8 cellular contexts compared by ENCODE assay signal in the genomic region with DNA sequence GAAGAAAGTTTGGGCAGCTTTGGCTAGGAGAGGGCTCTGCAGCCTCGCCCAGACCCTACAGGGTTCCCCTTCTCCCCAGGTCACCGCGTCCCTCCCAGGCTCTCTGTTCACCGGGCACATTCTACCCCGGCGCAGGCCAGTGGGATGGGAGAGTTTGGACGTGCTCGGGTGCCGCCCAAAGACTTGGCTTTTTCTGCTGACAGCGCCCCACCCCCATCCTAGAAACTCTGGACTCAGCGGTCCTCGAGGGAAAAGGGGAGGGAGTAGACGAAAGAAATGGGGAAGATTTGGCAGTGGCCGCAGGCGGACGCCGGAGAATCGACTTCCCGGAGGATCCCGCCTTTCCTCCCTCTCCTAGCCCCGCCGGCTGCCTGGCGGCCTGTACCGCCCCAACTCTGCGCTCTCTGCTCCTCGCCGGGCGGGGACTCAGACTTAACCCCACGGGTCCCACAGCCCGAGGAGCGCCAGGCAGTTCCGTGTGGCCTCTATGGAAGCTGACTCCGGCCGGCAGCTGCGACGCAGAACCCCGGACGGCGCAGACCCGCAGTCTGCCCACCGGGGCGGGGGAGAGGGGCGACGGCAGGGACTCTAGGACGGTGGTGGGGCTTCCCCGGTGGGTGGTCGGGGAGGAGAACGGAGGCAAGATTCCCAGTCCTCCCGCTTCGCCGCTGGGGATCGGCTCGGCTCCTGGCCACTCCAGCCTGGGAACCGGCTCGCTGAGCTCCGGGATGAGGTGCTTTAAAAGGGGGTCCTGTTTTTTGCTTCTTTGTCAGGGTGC. TPM values are rescaled to one million over a fixed set of nuclear protein-coding genes. Genes with fewer than 3 reads are reported as not detected.
DNase-seq lines count a peak whose midpoint lies in the region; ATAC-seq and TF ChIP-seq lines count a peak whose summit lies in the region.

No MANE protein-coding gene starts in this region.

- H3K4me3 Mint-ChIP-seq in chondrocyte (ENCODE audit: unreplicated experiment) = peak overlapping the region; percentile 83

- peaks cover 64% of the 10 kb centered on the region for H3K4me1 Mint-ChIP-seq in chondrocyte (ENCODE audit: low read depth)

- no peaks in the 10 kb centered on the region for H3K27me3 ChIP-seq in tibial artery

- peak overlapping the region; percentile 59 to 75 for H3K4me3 ChIP-seq in tibial artery

- H3K36me3 Mint-ChIP-seq in chondrocyte (ENCODE audit: low read depth) = peaks cover 10% of the 10 kb centered on the region

- peak overlapping the region; percentile 87 to 89 for H3K27ac ChIP-seq in tibial artery

- no peak for ATAC-seq in HG03159 (IDR thresholded peaks at IDR 0.05; ENCODE audit: unreplicated experiment)

- H3K27ac Mint-ChIP-seq in chondrocyte (ENCODE audit: unreplicated experiment) = peak overlapping the region; percentile 93

- H3K4me1 ChIP-seq in tibial artery = peaks cover 0 to 46% (median 38%) of the 10 kb centered on the region in 4 donors

- no peaks in the 10 kb centered on the region for H3K36me3 ChIP-seq in tibial artery

- intact Hi-C loops in tibial artery (cut with DNase I; ENCODE audit: low total_unique reads) = loop anchor here (10.0 kb wide), 1 partner anchor 415 kb away; no protein-coding TSS in a partner anchor

- peak; percentile 50 for DNase-seq in DMS53 treated with DMSO at 0.1 percent for 48 hours (lab: John Stamatoyannopoulos, UW; ENCODE audit: unreplicated experiment)
- DNase-seq in NCI-H2171 (lab: John Stamatoyannopoulos, UW) = peak; percentile 20
- DNase-seq in chondrocyte (ENCODE audit: low spot score) = peak; percentile 97
- peak; percentile 94 for DNase-seq in left kidney (ENCODE audit: low read depth, low spot score)
- DNase-seq in tibial artery = peak; percentile 77 to 93
- no peak for DNase-seq in NCI-H2081 (lab: John Stamatoyannopoulos, UW)
- no peak for DNase-seq in NCI-H187 treated with DMSO at 0.1 percent for 48 hours (lab: John Stamatoyannopoulos, UW)

- no peaks in the 10 kb centered on the region for H3K9me3 ChIP-seq in tibial artery

- H3K27me3 Mint-ChIP-seq in chondrocyte (ENCODE audit: low read depth) = no peaks in the 10 kb centered on the region

- H3K9me3 Mint-ChIP-seq in chondrocyte (ENCODE audit: low read depth) = no peaks in the 10 kb centered on the region

- TF ChIP-seq CTCF in chondrocyte (IDR thresholded peaks at IDR 0.05) = peak; percentile 9
- TF ChIP-seq CTCF in tibial artery (IDR thresholded peaks at IDR 0.05) = no peak

RNA-seq across cellular contexts. Expression of a gene that starts 0.9 kb away (rescaled TPM):
- 35.0 to 93.2 TPM (median 35.1 TPM) in 3 replicates for total RNA-seq in chondrocyte

Comparison
In these comparisons a context has a peak if more than half of its experiments do, and no peak if none do; other contexts are left out.
1. DNase-seq: peak in DMS53 treated with DMSO at 0.1 percent for 48 hours (single experiment), NCI-H2171 (single experiment), chondrocyte (single experiment), left kidney (single experiment) and tibial artery (2 of 2); none in NCI-H2081 (0 of 2) and NCI-H187 treated with DMSO at 0.1 percent for 48 hours (single experiment).